Comparison of ENCODE assay signal across 18 cellular contexts in the genomic region with DNA sequence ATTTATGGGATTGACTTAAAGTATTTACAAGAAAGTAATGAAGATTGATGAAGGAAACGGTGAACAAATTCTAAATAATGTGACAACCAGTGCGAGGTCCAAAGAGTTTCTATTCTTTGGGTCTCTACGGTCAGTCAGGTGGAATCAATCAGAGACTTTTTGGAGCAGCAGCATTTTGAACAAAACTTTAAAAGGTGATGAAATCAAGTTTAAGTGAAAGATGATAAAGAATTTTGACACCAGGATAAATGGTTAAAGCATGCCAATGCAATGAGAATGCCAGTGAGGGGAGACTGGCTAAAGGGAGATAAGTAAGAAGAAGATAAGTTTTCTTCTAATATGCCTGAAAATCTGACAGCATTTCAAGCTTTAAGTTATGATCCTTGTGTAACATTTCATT.
"Had no signal": no experiment of that assay in that cellular context is flagged by ENCODE, and none has a peak within 500 bp of the region (broad histone marks: within the 10 kb centered on the region; RNA-seq: fewer than 3 reads in every experiment).

No MANE protein-coding gene starts in this region.

- DNase-seq: activated CD4-positive, alpha-beta memory T cell treated with anti-CD3 and anti-CD28 coated beads for 36 hours; activated CD4-positive, alpha-beta T cell treated with anti-CD3 and anti-CD28 coated beads for 4 hours; activated CD8-positive, alpha-beta memory T cell treated with anti-CD3 and anti-CD28 coated beads, Interleukin-2, amount 10 ng/mL, durations not matched to agents 7 days and 5 days; activated naive CD4-positive, alpha-beta T cell treated with anti-CD3 and anti-CD28 coated beads, Interleukin-2, amount 10 ng/mL, durations not matched to agents 7 days and 5 days; activated naive CD8-positive, alpha-beta T cell treated with anti-CD3 and anti-CD28 coated beads, Interleukin-2, amount 50 U/mL, for 24 hours; effector CD8-positive, alpha-beta T cell; heart right ventricle; mesendoderm; naive thymus-derived CD8-positive, alpha-beta T cell; stimulated activated naive B cell treated with anti-CD40 and anti-IgM and Interleukin-4, amounts not matched to agents 10 μg/mL and 1 μg/mL and 100 μg/mL, for 72 hours; upper lobe of right lung had no signal

- H3K79me2 ChIP-seq: parathyroid adenoma had no signal

- H3K27me3 ChIP-seq: ascending aorta, breast epithelium, heart right ventricle, upper lobe of right lung had no signal

- H3K27ac ChIP-seq: ascending aorta, breast epithelium, heart right ventricle, parathyroid adenoma, upper lobe of right lung had no signal

- H3K36me3 Mint-ChIP-seq: activated CD4-positive, alpha-beta memory T cell treated with anti-CD3 and anti-CD28 coated beads for 36 hours; activated naive CD4-positive, alpha-beta T cell treated with anti-CD3 and anti-CD28 coated beads, Interleukin-2, amount 10 ng/mL, durations not matched to agents 7 days and 5 days; naive thymus-derived CD8-positive, alpha-beta T cell; stimulated activated naive B cell treated with anti-CD40 and anti-IgM and Interleukin-4, amounts not matched to agents 10 μg/mL and 1 μg/mL and 100 μg/mL, for 72 hours; WTC11 had no signal

- H3K27ac Mint-ChIP-seq: activated CD4-positive, alpha-beta memory T cell treated with anti-CD3 and anti-CD28 coated beads for 36 hours; activated CD8-positive, alpha-beta memory T cell treated with anti-CD3 and anti-CD28 coated beads, Interleukin-2, amount 10 ng/mL, durations not matched to agents 7 days and 5 days; activated naive CD4-positive, alpha-beta T cell treated with anti-CD3 and anti-CD28 coated beads, Interleukin-2, amount 10 ng/mL, durations not matched to agents 7 days and 5 days; activated naive CD8-positive, alpha-beta T cell treated with anti-CD3 and anti-CD28 coated beads, Interleukin-2, amount 50 U/mL, for 24 hours; dendritic cell treated with granulocyte-macrophage colony-stimulating factor and Interleukin-4, amounts not matched to agents 40 ng/mL and 50 ng/mL, for 4 days; naive thymus-derived CD8-positive, alpha-beta T cell; stimulated activated naive B cell treated with anti-CD40 and anti-IgM and Interleukin-4, amounts not matched to agents 10 μg/mL and 1 μg/mL and 100 μg/mL, for 72 hours; WTC11 had no signal

- H3K9me3 Mint-ChIP-seq: activated CD4-positive, alpha-beta memory T cell treated with anti-CD3 and anti-CD28 coated beads for 36 hours; activated naive CD4-positive, alpha-beta T cell treated with anti-CD3 and anti-CD28 coated beads, Interleukin-2, amount 10 ng/mL, durations not matched to agents 7 days and 5 days; dendritic cell treated with granulocyte-macrophage colony-stimulating factor and Interleukin-4, amounts not matched to agents 40 ng/mL and 50 ng/mL, for 4 days had no signal

- H3K9me3 ChIP-seq: ascending aorta, upper lobe of right lung had no signal

- H3K4me1 ChIP-seq: ascending aorta, breast epithelium, heart right ventricle, parathyroid adenoma, upper lobe of right lung had no signal

- H3K27me3 Mint-ChIP-seq: activated naive CD4-positive, alpha-beta T cell treated with anti-CD3 and anti-CD28 coated beads, Interleukin-2, amount 10 ng/mL, durations not matched to agents 7 days and 5 days; dendritic cell treated with granulocyte-macrophage colony-stimulating factor and Interleukin-4, amounts not matched to agents 40 ng/mL and 50 ng/mL, for 4 days had no signal

- H2AFZ ChIP-seq: parathyroid adenoma had no signal

- H3K36me3 ChIP-seq: ascending aorta, breast epithelium, heart right ventricle, upper lobe of right lung had no signal

- H3K9ac ChIP-seq: parathyroid adenoma had no signal

- ATAC-seq: activated CD8-positive, alpha-beta memory T cell treated with anti-CD3 and anti-CD28 coated beads, Interleukin-2, amount 10 ng/mL, durations not matched to agents 7 days and 5 days; activated naive CD8-positive, alpha-beta T cell treated with anti-CD3 and anti-CD28 coated beads, Interleukin-2, amount 50 U/mL, for 24 hours; esophagus mucosa; heart right ventricle; naive thymus-derived CD8-positive, alpha-beta T cell; sciatic nerve; stimulated activated naive B cell treated with anti-CD40 and anti-IgM and Interleukin-4, amounts not matched to agents 10 μg/mL and 1 μg/mL and 100 μg/mL, for 72 hours; upper lobe of right lung; WTC11 had no signal

- H3K4me3 Mint-ChIP-seq: activated CD4-positive, alpha-beta memory T cell treated with anti-CD3 and anti-CD28 coated beads for 36 hours; activated CD8-positive, alpha-beta memory T cell treated with anti-CD3 and anti-CD28 coated beads, Interleukin-2, amount 10 ng/mL, durations not matched to agents 7 days and 5 days; activated naive CD4-positive, alpha-beta T cell treated with anti-CD3 and anti-CD28 coated beads, Interleukin-2, amount 10 ng/mL, durations not matched to agents 7 days and 5 days; activated naive CD8-positive, alpha-beta T cell treated with anti-CD3 and anti-CD28 coated beads, Interleukin-2, amount 50 U/mL, for 24 hours; dendritic cell treated with granulocyte-macrophage colony-stimulating factor and Interleukin-4, amounts not matched to agents 40 ng/mL and 50 ng/mL, for 4 days; naive thymus-derived CD8-positive, alpha-beta T cell; stimulated activated naive B cell treated with anti-CD40 and anti-IgM and Interleukin-4, amounts not matched to agents 10 μg/mL and 1 μg/mL and 100 μg/mL, for 72 hours; WTC11 had no signal

- H3K4me3 ChIP-seq: ascending aorta, breast epithelium, heart right ventricle, upper lobe of right lung had no signal

- H3K4me1 Mint-ChIP-seq: naive thymus-derived CD8-positive, alpha-beta T cell; WTC11 had no signal
